In the genomic region with DNA sequence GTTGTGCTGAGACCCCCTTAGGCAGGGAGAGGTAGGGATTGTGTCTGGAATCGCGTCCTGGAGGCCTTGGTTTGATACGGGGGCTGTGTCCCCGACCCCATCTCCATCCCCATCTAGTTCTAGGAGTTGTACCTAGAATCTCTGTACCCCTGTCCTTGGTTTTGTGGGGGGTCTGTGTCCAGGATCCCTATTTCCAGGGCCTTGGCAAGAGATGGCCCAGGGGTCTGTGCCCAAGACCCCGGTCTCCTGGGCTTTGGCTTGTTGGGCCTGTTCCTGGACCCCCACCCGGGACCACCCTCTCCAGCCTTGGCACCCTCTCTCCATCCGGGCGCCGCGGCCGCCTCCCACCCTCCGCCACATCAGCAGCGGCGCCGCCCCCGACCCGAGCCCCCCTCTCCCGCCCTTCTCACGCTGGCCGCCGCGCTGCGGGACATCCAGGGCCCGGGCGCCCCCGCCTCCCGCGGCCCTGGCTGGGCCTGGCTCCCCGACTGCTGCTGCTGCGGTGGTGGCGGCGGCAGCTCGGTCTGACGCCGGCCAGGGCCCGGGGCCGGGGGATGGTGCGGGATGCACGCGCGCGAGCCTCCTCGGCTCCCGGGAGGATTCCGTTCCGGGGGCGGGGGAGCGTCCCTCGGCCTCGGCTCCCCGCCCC, we compare ENCODE assay signal across 8 cellular contexts. TPM values are rescaled to one million over a fixed set of nuclear protein-coding genes. Genes with fewer than 3 reads are reported as not detected.
DNase-seq lines count a peak whose midpoint lies in the region; ATAC-seq and TF ChIP-seq lines count a peak whose summit lies in the region.

A gene (minus strand): TSS at position 602 of the 649 bp plus-strand sequence. CDS start 168 bp downstream, at position 434.

- peaks cover 4% of the 10 kb centered on the region for H3K27me3 Mint-ChIP-seq in GM23338 (ENCODE audit: insufficient read depth, low read depth, poor library complexity)

- H3K36me3 ChIP-seq in GM23338 (ENCODE audit: insufficient read depth) (no peaks in the 10 kb centered on the region), SK-N-MC (ENCODE audit: insufficient read depth, low read length) (peaks cover 6% of the 10 kb centered on the region; the same call in 1 of the 2 replicates), ovary (no peaks in the 10 kb centered on the region)

- intact Hi-C loops in ovary (cut with DNase I): no loop called here

- H3K4me3 Mint-ChIP-seq in GM23338: peak within 1 kb of the TSS; percentile 86

- 0 to 2% (median 0%) methylated on average over 33 to 51 of the region's 51 CpGs for WGBS in ovary, 3 donors

- H3K79me2 ChIP-seq in GM23338 (replicated peaks; ENCODE audit: insufficient read depth): peaks cover 19% of the 10 kb centered on the region

- peak within 1 kb of the TSS; percentile 82 for H3K9ac ChIP-seq in SK-N-MC (ENCODE audit: insufficient read length)

- TF ChIP-seq CTCF in GM23338 (conservative IDR thresholded peaks at IDR 0.05; ENCODE audit: low read depth in 2 of 2) (no peak), fibroblast of pulmonary artery (IDR thresholded peaks at IDR 0.05; ENCODE audit: low read length, missing control alignments) (no peak), ovary (IDR thresholded peaks at IDR 0.05) (no peak)

- no peaks in the 10 kb centered on the region; the same call in 1 of the 2 replicates for H3F3A ChIP-seq in GM23338 (replicated peaks; ENCODE audit: low read depth)

- peak within 1 kb of the TSS; percentile 60; the same call in 1 of the 2 replicates for H2AFZ ChIP-seq in GM23338

- peaks cover 17% of the 10 kb centered on the region for H3K36me3 Mint-ChIP-seq in GM23338 (ENCODE audit: low read depth)

- H3K27ac Mint-ChIP-seq in GM23338: peak within 1 kb of the TSS; percentile 100

- H3K9me2 ChIP-seq in GM23338 (ENCODE audit: insufficient read depth): no peaks in the 10 kb centered on the region

- no peak for DNase-seq in GM23338 (ENCODE audit: low spot score)
- DNase-seq in SK-N-MC (ENCODE audit: low read depth, low spot score): no peak
- no peak for DNase-seq in fibroblast of pulmonary artery (ENCODE audit: low read depth)
- DNase-seq in ovary: no peak
- DNase-seq in activated effector memory CD4-positive, alpha-beta T cell treated with Interleukin-2 at 50 U/mL for 16 hours: no peak
- no peak for DNase-seq in NCI-H748 treated with DMSO at 0.1 percent for 48 hours (lab: John Stamatoyannopoulos, UW)

- no peaks in the 10 kb centered on the region for H3K9me3 ChIP-seq in SK-N-MC (ENCODE audit: low read depth, low read length)
- no peaks in the 10 kb centered on the region for H3K9me3 ChIP-seq in ovary

- no peaks in the 10 kb centered on the region for H3K9me3 Mint-ChIP-seq in GM23338

- peak within 1 kb of the TSS; percentile 94 for H3K4me2 ChIP-seq in GM23338

- peak; percentile 45 for ATAC-seq in GM23338
- no peak for ATAC-seq in HG03139 (IDR thresholded peaks at IDR 0.05; ENCODE audit: unreplicated experiment)
- ATAC-seq in HG03280 (IDR thresholded peaks at IDR 0.05; ENCODE audit: unreplicated experiment): no peak

- TF ChIP-seq POLR2A in ovary (IDR thresholded peaks at IDR 0.05): peak; percentile 74

- H3K27ac ChIP-seq in GM23338 (ENCODE audit: low read depth): peak within 1 kb of the TSS; percentile 99
- peak within 1 kb of the TSS; percentile 82 for H3K27ac ChIP-seq in SK-N-MC
- H3K27ac ChIP-seq in ovary: peak within 1 kb of the TSS; percentile 63 to 87

- H3K27me3 ChIP-seq in GM23338 (ENCODE audit: insufficient read depth) (no peaks in the 10 kb centered on the region), ovary (no peaks in the 10 kb centered on the region)

- H4K20me1 ChIP-seq in GM23338 (replicated peaks; ENCODE audit: insufficient read depth): peaks cover 8% of the 10 kb centered on the region

- TF ChIP-seq EP300 in ovary (IDR thresholded peaks at IDR 0.05): no peak

- peaks cover 8% of the 10 kb centered on the region; the same call in 1 of the 2 replicates for H3K4me1 ChIP-seq in GM23338 (ENCODE audit: insufficient read depth)
- peaks cover 15% of the 10 kb centered on the region for H3K4me1 ChIP-seq in ovary (ENCODE audit: insufficient read depth)

- H3K4me3 ChIP-seq in GM23338 (peak within 1 kb of the TSS; percentile 78), SK-N-MC (peak within 1 kb of the TSS; percentile 79), fibroblast of pulmonary artery (replicated peaks; ENCODE audit: low read depth, low read length) (peak within 1 kb of the TSS; percentile 88), ovary (peak within 1 kb of the TSS; percentile 61)

- H3K4me1 Mint-ChIP-seq in GM23338: peaks cover 17% of the 10 kb centered on the region

TF ChIP-seq in GM23338, 12 proteins besides CTCF, POLR2A, EP300 and RAD21 (continues in another document):
- TF ChIP-seq, protein P1, sequence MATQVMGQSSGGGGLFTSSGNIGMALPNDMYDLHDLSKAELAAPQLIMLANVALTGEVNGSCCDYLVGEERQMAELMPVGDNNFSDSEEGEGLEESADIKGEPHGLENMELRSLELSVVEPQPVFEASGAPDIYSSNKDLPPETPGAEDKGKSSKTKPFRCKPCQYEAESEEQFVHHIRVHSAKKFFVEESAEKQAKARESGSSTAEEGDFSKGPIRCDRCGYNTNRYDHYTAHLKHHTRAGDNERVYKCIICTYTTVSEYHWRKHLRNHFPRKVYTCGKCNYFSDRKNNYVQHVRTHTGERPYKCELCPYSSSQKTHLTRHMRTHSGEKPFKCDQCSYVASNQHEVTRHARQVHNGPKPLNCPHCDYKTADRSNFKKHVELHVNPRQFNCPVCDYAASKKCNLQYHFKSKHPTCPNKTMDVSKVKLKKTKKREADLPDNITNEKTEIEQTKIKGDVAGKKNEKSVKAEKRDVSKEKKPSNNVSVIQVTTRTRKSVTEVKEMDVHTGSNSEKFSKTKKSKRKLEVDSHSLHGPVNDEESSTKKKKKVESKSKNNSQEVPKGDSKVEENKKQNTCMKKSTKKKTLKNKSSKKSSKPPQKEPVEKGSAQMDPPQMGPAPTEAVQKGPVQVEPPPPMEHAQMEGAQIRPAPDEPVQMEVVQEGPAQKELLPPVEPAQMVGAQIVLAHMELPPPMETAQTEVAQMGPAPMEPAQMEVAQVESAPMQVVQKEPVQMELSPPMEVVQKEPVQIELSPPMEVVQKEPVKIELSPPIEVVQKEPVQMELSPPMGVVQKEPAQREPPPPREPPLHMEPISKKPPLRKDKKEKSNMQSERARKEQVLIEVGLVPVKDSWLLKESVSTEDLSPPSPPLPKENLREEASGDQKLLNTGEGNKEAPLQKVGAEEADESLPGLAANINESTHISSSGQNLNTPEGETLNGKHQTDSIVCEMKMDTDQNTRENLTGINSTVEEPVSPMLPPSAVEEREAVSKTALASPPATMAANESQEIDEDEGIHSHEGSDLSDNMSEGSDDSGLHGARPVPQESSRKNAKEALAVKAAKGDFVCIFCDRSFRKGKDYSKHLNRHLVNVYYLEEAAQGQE (IDR thresholded peaks at IDR 0.05; ENCODE audit: unreplicated experiment): no peak
- TF ChIP-seq CREB1 (CRISPR knock-in tag; IDR thresholded peaks at IDR 0.05; ENCODE audit: low read depth) (no peak), EZH2phosphoT487 (IDR thresholded peaks at IDR 0.05; ENCODE audit: unreplicated experiment) (no peak), JUNB (IDR thresholded peaks at IDR 0.05; ENCODE audit: unreplicated experiment) (no peak), POLR2AphosphoS5 (IDR thresholded peaks at IDR 0.05; ENCODE audit: low read depth) (no peak; the same call in 1 of the 2 replicates)

RNA-seq across cellular contexts. Expression of the gene that starts here (rescaled TPM):
- total RNA-seq in GM23338 (2014; rRNA removed; shearing (Covaris generic)): 21.6 and 28.5 TPM in 2 replicates
- 8.5 and 9.6 TPM in 2 replicates for polyA plus RNA-seq in GM23338 (2016; fragmentation: Nextera tagmentation; extraction: Ambion mirVana)
- total RNA-seq in ovary: 10 to 100 TPM; 38.7 to 88.9 (median 69.3) TPM
- polyA plus RNA-seq in ovary: 10 to 100 TPM in 1 of 2 donors, 1 to 10 TPM in 1; 6.7 to 32.9 TPM
